In genomic region chr3:86464180-86464579, GRCh38 we compare ENCODE assay signal across 36 cellular contexts.
A peak's percentile ranks its signal among the peaks of the same experiment; 100 is the strongest.
DNase-seq lines count a peak whose midpoint lies in the region; ATAC-seq, FAIRE-seq and TF ChIP-seq lines count a peak whose summit lies in the region.
"Had no signal": no experiment of that assay in that cellular context is flagged by ENCODE, and none has a peak within 500 bp of the region (broad histone marks: within the 10 kb centered on the region; RNA-seq: fewer than 3 reads in every experiment).

No MANE protein-coding gene starts in this region.

- H3K4me1 Mint-ChIP-seq in WTC11 = no peaks in the 10 kb centered on the region
- H3K4me1 Mint-ChIP-seq: B cell; CD14-positive monocyte; CD4-positive, alpha-beta memory T cell; CD4-positive, CD25-positive, alpha-beta regulatory T cell; CD8-positive, alpha-beta memory T cell had no signal

- no peak for ATAC-seq in WTC11
- ATAC-seq: A549; CD8-positive, alpha-beta T cell had no signal

- no TSS peak for BruUV-seq in mammary epithelial cell (replicated peaks; lab: Mats Ljungman, UMichigan)

- H3K9ac ChIP-seq in mammary epithelial cell (ENCODE audit: insufficient read depth, low read length) = no peak overlapping the region
- H3K9ac ChIP-seq: BLaER1; BLaER1 treated with 17β-estradiol and CSF1 and Interleukin-3, amounts not matched to agents 10 nM and 100 nM had no signal

- POLR2A ChIA-PET in WTC11 (lab: Charles Lee) = no interaction called here

- no peak overlapping the region for H3K4me3 Mint-ChIP-seq in WTC11
- H3K4me3 Mint-ChIP-seq: B cell; CD14-positive monocyte; CD4-positive, alpha-beta memory T cell; CD4-positive, alpha-beta T cell; CD4-positive, CD25-positive, alpha-beta regulatory T cell; CD8-positive, alpha-beta memory T cell; CD8-positive, alpha-beta T cell had no signal

- H3K27me3 Mint-ChIP-seq in WTC11 (ENCODE audit: low read depth) = no peaks in the 10 kb centered on the region
- H3K27me3 Mint-ChIP-seq: B cell; CD4-positive, alpha-beta memory T cell; CD4-positive, alpha-beta T cell; CD4-positive, CD25-positive, alpha-beta regulatory T cell; CD8-positive, alpha-beta memory T cell had no signal

- dilution Hi-C loops in mammary epithelial cell (cut with HindIII; ENCODE audit: low sequenced_read_pairs) = no loop called here

- H3K36me3 ChIP-seq in mammary epithelial cell (ENCODE audit: insufficient read depth, low read length) = no peaks in the 10 kb centered on the region
- H3K36me3 ChIP-seq: BE2C; BLaER1; BLaER1 treated with 17β-estradiol and CSF1 and Interleukin-3, amounts not matched to agents 10 nM and 100 nM had no signal

- no peaks in the 10 kb centered on the region for H3K9me3 Mint-ChIP-seq in WTC11
- H3K9me3 Mint-ChIP-seq: CD14-positive monocyte had no signal

- no peak overlapping the region for H3K27ac Mint-ChIP-seq in WTC11
- H3K27ac Mint-ChIP-seq: B cell; CD14-positive monocyte; CD4-positive, alpha-beta memory T cell; CD4-positive, alpha-beta T cell; CD4-positive, CD25-positive, alpha-beta regulatory T cell; CD8-positive, alpha-beta memory T cell; CD8-positive, alpha-beta T cell had no signal

- no peaks in the 10 kb centered on the region for H3K27me3 ChIP-seq in mammary epithelial cell (ENCODE audit: insufficient read depth, low read length)
- H3K27me3 ChIP-seq: BE2C; BLaER1; BLaER1 treated with 17β-estradiol and CSF1 and Interleukin-3, amounts not matched to agents 10 nM and 100 nM had no signal

- H3K4me3 ChIP-seq in mammary epithelial cell (replicated peaks in 1 of 3; ENCODE audit: insufficient read depth in 1 of 3, low read depth in 2 of 3, low read length in 3 of 3) = no peak overlapping the region
- H3K4me3 ChIP-seq: A549; BLaER1; BLaER1 treated with 17β-estradiol and CSF1 and Interleukin-3, amounts not matched to agents 10 nM and 100 nM had no signal

- H3K4me1 ChIP-seq in mammary epithelial cell (ENCODE audit: insufficient read depth, low read length) = no peaks in the 10 kb centered on the region
- H3K4me1 ChIP-seq: A549; BE2C; BLaER1; BLaER1 treated with 17β-estradiol and CSF1 and Interleukin-3, amounts not matched to agents 10 nM and 100 nM; Caco-2 had no signal

- CTCF ChIA-PET in WTC11 (lab: Charles Lee) (no interaction called here), mammary epithelial cell (lab: Charles Lee; ENCODE audit: low non-redundant PET) (no interaction called here)

- intact Hi-C loops in mammary epithelial cell (cut with micrococcal nuclease) = no loop called here

- H3K27ac ChIP-seq in mammary epithelial cell (ENCODE audit: insufficient read depth, low read depth, low read length) = no peak overlapping the region
- H3K27ac ChIP-seq: 22Rv1; A549; BLaER1; BLaER1 treated with 17β-estradiol and CSF1 and Interleukin-3, amounts not matched to agents 10 nM and 100 nM; C4-2B had no signal

- H2AFZ ChIP-seq in mammary epithelial cell (ENCODE audit: low read depth, low read length) = no peak overlapping the region

- no peak for DNase-seq in WTC11 (ENCODE audit: low spot score)
- no peak for DNase-seq in frontal cortex (ENCODE audit: low spot score in 2 of 2)
- DNase-seq in mammary epithelial cell = no peak
- DNase-seq in NCI-H345 treated with DMSO at 0.1 percent for 48 hours (lab: John Stamatoyannopoulos, UW; ENCODE audit: unreplicated experiment) = no peak
- DNase-seq in COLO829 (ENCODE audit: low spot score) = no peak
- no peak for DNase-seq in NCI-H2227 (lab: John Stamatoyannopoulos, UW; ENCODE audit: unreplicated experiment)
- DNase-seq: 8988T; ACHN; AML-193; BE2C; C1 segment of cervical spinal cord; Caco-2; Calu3; CD4-positive, alpha-beta memory T cell; CD4-positive, alpha-beta T cell; CD4-positive, CD25-positive, alpha-beta regulatory T cell; CD8-positive, alpha-beta memory T cell; CD8-positive, alpha-beta T cell; COR-L47; DMS 273 treated with DMSO at 0.1 percent for 48 hours; DMS153; DMS53; DMS79; DMS79 treated with DMSO at 0.1 percent for 48 hours; DND-41; EL had no signal

- H3K79me2 ChIP-seq in mammary epithelial cell (ENCODE audit: insufficient read depth, low read length) = no peaks in the 10 kb centered on the region

- in situ Hi-C loops in mammary epithelial cell (cut with MboI; ENCODE audit: low sequenced_read_pairs in 2 of 2) = no loop called here

- H3K36me3 Mint-ChIP-seq in WTC11 = no peaks in the 10 kb centered on the region
- H3K36me3 Mint-ChIP-seq: CD14-positive monocyte; CD4-positive, alpha-beta memory T cell; CD4-positive, CD25-positive, alpha-beta regulatory T cell; CD8-positive, alpha-beta memory T cell; CD8-positive, alpha-beta T cell had no signal

- no peaks in the 10 kb centered on the region for H4K20me1 ChIP-seq in mammary epithelial cell (ENCODE audit: insufficient read depth, low read length)
- H4K20me1 ChIP-seq: BLaER1; BLaER1 treated with 17β-estradiol and CSF1 and Interleukin-3, amounts not matched to agents 10 nM and 100 nM had no signal

- TF ChIP-seq CTCF in WTC11 (IDR thresholded peaks at IDR 0.05) (no peak), mammary epithelial cell (conservative IDR thresholded peaks at IDR 0.05 in 1 of 2, IDR thresholded peaks at IDR 0.05 in 1 of 2; ENCODE audit: extremely low read depth in 1 of 2, insufficient read depth in 1 of 2, low read depth in 1 of 2, low read length in 2 of 2) (no peak)

- no peaks in the 10 kb centered on the region for H3K9me3 ChIP-seq in mammary epithelial cell (replicated peaks; ENCODE audit: insufficient read depth, low read length)
- H3K9me3 ChIP-seq: A549; BE2C; BLaER1; BLaER1 treated with 17β-estradiol and CSF1 and Interleukin-3, amounts not matched to agents 10 nM and 100 nM; Caco-2 had no signal

- FAIRE-seq in A204.1 (lab: Jason Lieb, UNC) = peak; percentile 39
- peak; percentile 12 for FAIRE-seq in endometrium (lab: Jason Lieb, UNC)
- peak; percentile 91 for FAIRE-seq in frontal cortex (lab: Jason Lieb, UNC)
- FAIRE-seq: A549, D721Med had no signal

- H3K4me2 ChIP-seq in mammary epithelial cell (ENCODE audit: insufficient read depth, low read depth, low read length) = no peak overlapping the region
- H3K4me2 ChIP-seq: A549; BLaER1; BLaER1 treated with 17β-estradiol and CSF1 and Interleukin-3, amounts not matched to agents 10 nM and 100 nM had no signal

TF ChIP-seq in WTC11, 78 proteins besides CTCF, POLR2A, EP300 and RAD21:
- TF ChIP-seq HMGXB4 (CRISPR knock-in tag; IDR thresholded peaks at IDR 0.05) (no peak), HMGA2 (CRISPR knock-in tag; IDR thresholded peaks at IDR 0.05) (peak; percentile 99)
